8 cellular contexts compared by ENCODE assay signal in genomic region chr5:138179277-138179857, GRCh38. TPM values are rescaled to one million over a fixed set of nuclear protein-coding genes. Genes with fewer than 3 reads are reported as not detected.
DNase-seq lines count a peak whose midpoint lies in the region; ATAC-seq and TF ChIP-seq lines count a peak whose summit lies in the region.

No MANE protein-coding gene starts in this region.

- no peak overlapping the region for H3K27ac Mint-ChIP-seq in activated naive CD4-positive, alpha-beta T cell treated with anti-CD3 and anti-CD28 coated beads for 36 hours

- H3K4me3 Mint-ChIP-seq in activated naive CD4-positive, alpha-beta T cell treated with anti-CD3 and anti-CD28 coated beads for 36 hours = no peak overlapping the region

- peaks cover 3% of the 10 kb centered on the region for H4K20me1 ChIP-seq in hepatocyte (ENCODE audit: insufficient read depth, poor library complexity, severe bottlenecking)

- intact Hi-C loops in activated naive CD4-positive, alpha-beta T cell treated with anti-CD3 and anti-CD28 coated beads for 36 hours (cut with micrococcal nuclease) = loop anchor here (1.0 to 10.0 kb wide), 2 partner anchors 146 to 255 kb away; partner anchors contain the start of genes FAM13B and REEP2
- intact Hi-C loops in tibial artery (cut with DNase I; ENCODE audit: low total_unique reads) (no loop called here), posterior cingulate gyrus (cut with DNase I) (loop anchor here (10.0 kb wide), 1 partner anchor 155 kb away; the partner anchor contains the start of genes CDC25C and FAM53C), head of caudate nucleus (cut with DNase I) (loop anchor here (5.0 kb wide), 1 partner anchor 33 kb away; the partner anchor contains the start of gene CDC23)

- no peak for ATAC-seq in GM18861 (IDR thresholded peaks at IDR 0.05; ENCODE audit: unreplicated experiment)

- peak overlapping the region; percentile 18 for H2AFZ ChIP-seq in hepatocyte

- H3K4me2 ChIP-seq in hepatocyte = peak overlapping the region; percentile 84

- no peaks in the 10 kb centered on the region for H3K9me3 Mint-ChIP-seq in activated naive CD4-positive, alpha-beta T cell treated with anti-CD3 and anti-CD28 coated beads for 36 hours

- no peak for TF ChIP-seq CTCF in hepatocyte (IDR thresholded peaks at IDR 0.05; ENCODE audit: poor library complexity)
- no peak for TF ChIP-seq CTCF in tibial artery (IDR thresholded peaks at IDR 0.05)

- H3K27me3 Mint-ChIP-seq in activated naive CD4-positive, alpha-beta T cell treated with anti-CD3 and anti-CD28 coated beads for 36 hours (ENCODE audit: low read depth) = no peaks in the 10 kb centered on the region

- H3K4me1 ChIP-seq in hepatocyte (ENCODE audit: insufficient read depth) = peaks cover 11% of the 10 kb centered on the region
- H3K4me1 ChIP-seq in tibial artery = peaks cover 6 to 28% (median 21%) of the 10 kb centered on the region in 4 donors

- H3K9me2 ChIP-seq in hepatocyte (replicated peaks; ENCODE audit: insufficient read depth) = no peaks in the 10 kb centered on the region

- H3K4me3 ChIP-seq in hepatocyte (peak overlapping the region; percentile 29), tibial artery (peak overlapping the region; percentile 66 to 83)

- peaks cover 45% of the 10 kb centered on the region for H3K79me2 ChIP-seq in hepatocyte

- H3K27me3 ChIP-seq in hepatocyte (no peaks in the 10 kb centered on the region), tibial artery (no peaks in the 10 kb centered on the region)

- H3K4me1 Mint-ChIP-seq in activated naive CD4-positive, alpha-beta T cell treated with anti-CD3 and anti-CD28 coated beads for 36 hours (ENCODE audit: low read depth) = peaks cover 12% of the 10 kb centered on the region

- DNase-seq in activated naive CD4-positive, alpha-beta T cell treated with anti-CD3 and anti-CD28 coated beads for 36 hours = peak; percentile 26
- DNase-seq in activated naive CD4-positive, alpha-beta T cell (lab: John Stamatoyannopoulos, UW) = no peak
- DNase-seq in RPMI8226 (peak; percentile 26), hepatocyte (ENCODE audit: low spot score) (peak; percentile 10), tibial artery (no peak), posterior cingulate gyrus (no peak), head of caudate nucleus (no peak)

- H3K9me3 ChIP-seq in hepatocyte (ENCODE audit: low read depth) (no peaks in the 10 kb centered on the region), tibial artery (no peaks in the 10 kb centered on the region)

- 2% methylated on average over 23 of the region's 23 CpGs for WGBS in hepatocyte (ENCODE audit: low lambda C conversion rate, missing lambda C conversion rate)

- H3K36me3 Mint-ChIP-seq in activated naive CD4-positive, alpha-beta T cell treated with anti-CD3 and anti-CD28 coated beads for 36 hours (ENCODE audit: low read depth) = peaks cover 38% of the 10 kb centered on the region

- no peaks in the 10 kb centered on the region for H3K36me3 ChIP-seq in hepatocyte (replicated peaks; ENCODE audit: insufficient read depth, low read depth)
- H3K36me3 ChIP-seq in tibial artery = peaks cover 12 to 43% (median 13%) of the 10 kb centered on the region in 3 donors

- H3K27ac ChIP-seq in hepatocyte = no peak overlapping the region
- H3K27ac ChIP-seq in tibial artery = no peak overlapping the region

- CTCF ChIA-PET in activated naive CD4-positive, alpha-beta T cell treated with anti-CD3 and anti-CD28 coated beads for 36 hours (lab: Charles Lee) = interaction anchor here (0.6 to 3.7 kb wide), 16 partner anchors 9 to 325 kb away, joined by 3 to 23 read pairs (median 4); partner anchors contain the start of gene KDM3B

RNA-seq across cellular contexts. Expression of gene KIF20A, which starts 0.5 kb away (rescaled TPM):
- 10 to 100 TPM; 78.9 to 81.9 TPM for total RNA-seq in activated naive CD4-positive, alpha-beta T cell treated with anti-CD3 and anti-CD28 coated beads for 36 hours
- total RNA-seq in hepatocyte = 12.0 and 12.3 TPM in 2 replicates
- polyA plus RNA-seq in hepatocyte = 9.0 and 10.5 TPM in 2 replicates

RNA-seq across cellular contexts. Expression of gene BRD8, which starts 0.9 kb away (rescaled TPM):
- total RNA-seq in activated naive CD4-positive, alpha-beta T cell treated with anti-CD3 and anti-CD28 coated beads for 36 hours = 10 to 100 TPM; 94.8 to 95.6 TPM
- 39.2 and 50.9 TPM in 2 replicates for total RNA-seq in hepatocyte
- 50.7 and 53.0 TPM in 2 replicates for polyA plus RNA-seq in hepatocyte

RNA-seq across cellular contexts. Expression of gene CDC23, which starts 33.8 kb away (rescaled TPM):
- total RNA-seq in activated naive CD4-positive, alpha-beta T cell treated with anti-CD3 and anti-CD28 coated beads for 36 hours = 10 to 100 TPM; 44.3 to 47.2 TPM
- 32.3 and 33.2 TPM in 2 replicates for total RNA-seq in hepatocyte
- polyA plus RNA-seq in hepatocyte = 31.0 and 35.0 TPM in 2 replicates

RNA-seq across cellular contexts. Expression of gene NME5, which starts 40.1 kb away (rescaled TPM):
- not detected for total RNA-seq in activated naive CD4-positive, alpha-beta T cell treated with anti-CD3 and anti-CD28 coated beads for 36 hours
- total RNA-seq in hepatocyte = 2.2 and 2.3 TPM in 2 replicates
- 1.8 and 2.6 TPM in 2 replicates for polyA plus RNA-seq in hepatocyte

Comparison
In these comparisons a context has a peak if more than half of its experiments do, and no peak if none do; other contexts are left out.
1. DNase-seq: peak in activated naive CD4-positive, alpha-beta T cell treated with anti-CD3 and anti-CD28 coated beads for 36 hours (single experiment), RPMI8226 (single experiment) and hepatocyte (single experiment); none in activated naive CD4-positive, alpha-beta T cell (0 of 4), tibial artery (0 of 2), posterior cingulate gyrus (0 of 10) and head of caudate nucleus (0 of 42).